ENCODE assay signal across 15 cellular contexts in the genomic region with DNA sequence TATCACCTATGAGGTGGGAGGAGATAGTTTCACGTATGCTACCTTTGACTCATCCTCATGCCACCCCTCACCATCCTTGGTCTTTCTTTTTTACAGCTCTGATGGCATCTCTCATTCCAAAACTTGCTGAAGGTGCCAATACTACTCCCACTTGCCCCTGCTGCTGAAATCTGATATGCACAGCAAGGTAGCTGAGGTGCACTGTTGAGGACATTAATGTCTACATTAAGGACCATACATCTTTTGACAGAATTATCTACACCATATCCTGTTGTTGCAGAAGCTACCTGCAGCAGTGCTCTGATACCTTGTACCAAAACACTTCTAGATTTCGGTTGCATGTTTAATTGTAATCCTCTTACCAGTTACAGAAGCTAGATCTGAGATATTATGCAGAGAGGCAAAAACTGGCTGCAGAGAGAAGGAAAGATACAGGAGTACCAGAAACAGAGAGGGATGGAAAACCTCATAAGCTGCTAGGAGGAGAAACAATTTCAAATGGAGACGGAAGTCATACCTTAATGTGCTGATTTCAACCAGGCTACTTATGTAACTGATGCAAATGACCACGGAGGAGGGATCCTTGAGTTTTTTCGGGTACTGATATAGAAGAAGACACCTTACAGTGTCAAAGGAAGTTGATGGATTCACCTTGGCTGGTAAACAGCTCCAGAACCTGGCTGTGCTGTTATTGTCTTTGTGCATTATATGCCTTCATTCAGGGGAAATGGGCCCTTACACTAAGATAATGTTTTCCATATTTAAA. TPM values are rescaled to one million over a fixed set of nuclear protein-coding genes. Genes with fewer than 3 reads are reported as not detected.
DNase-seq lines count a peak whose midpoint lies in the region; ATAC-seq and TF ChIP-seq lines count a peak whose summit lies in the region.
"Had no signal": no experiment of that assay in that cellular context is flagged by ENCODE, and none has a peak within 500 bp of the region (broad histone marks: within the 10 kb centered on the region; RNA-seq: fewer than 3 reads in every experiment).

No MANE protein-coding gene starts in this region.

- CTCF ChIA-PET in activated CD8-positive, alpha-beta memory T cell treated with anti-CD3 and anti-CD28 coated beads, Interleukin-2, amount 10 ng/mL, durations not matched to agents 7 days and 5 days (lab: Charles Lee): interaction anchor here (1.0 to 7.2 kb wide), 10 partner anchors 9 to 96 kb away, joined by 3 to 100 read pairs (median 4); a partner anchor contains a TSS
- CTCF ChIA-PET in OCI-LY7 (lab: Charles Lee; ENCODE audit: unreplicated experiment): interaction anchor here (0.6 to 3.5 kb wide), 7 partner anchors 9 to 63 kb away, joined by 3 to 22 read pairs (median 4); no protein-coding TSS in a partner anchor

- BruUV-seq in OCI-LY7 (replicated peaks; lab: Mats Ljungman, UMichigan): no TSS peak

- H3K4me2 ChIP-seq in OCI-LY7 (ENCODE audit: low read length): peak overlapping the region; percentile 93

- no peaks in the 10 kb centered on the region; the same call in 1 of the 2 replicates for H3K36me3 ChIP-seq in OCI-LY7 (ENCODE audit: insufficient read depth, low read length)
- H3K36me3 ChIP-seq: tibial nerve had no signal

- peaks cover 5% of the 10 kb centered on the region; the same call in 1 of the 2 replicates for H3K9me3 ChIP-seq in OCI-LY7 (ENCODE audit: low read length)
- H3K9me3 ChIP-seq: tibial nerve had no signal

- peak overlapping the region; percentile 74 for H3K4me3 Mint-ChIP-seq in activated CD8-positive, alpha-beta memory T cell treated with anti-CD3 and anti-CD28 coated beads, Interleukin-2, amount 10 ng/mL, durations not matched to agents 7 days and 5 days
- peak overlapping the region; percentile 82 for H3K4me3 Mint-ChIP-seq in activated naive CD8-positive, alpha-beta T cell treated with anti-CD3 and anti-CD28 coated beads, Interleukin-2, amount 50 U/mL, for 24 hours
- peak overlapping the region; percentile 27 for H3K4me3 Mint-ChIP-seq in stimulated activated memory B cell treated with anti-CD40 and anti-IgM and Interleukin-4, amounts not matched to agents 10 μg/mL and 1 μg/mL and 100 μg/mL, for 72 hours

- peak overlapping the region; percentile 72 for H2AFZ ChIP-seq in OCI-LY7 (ENCODE audit: low read length)

- H3K4me1 ChIP-seq in OCI-LY7 (ENCODE audit: insufficient read depth, low read length, poor library complexity, severe bottlenecking): peaks cover 74% of the 10 kb centered on the region

- no peaks in the 10 kb centered on the region; the same call in 1 of the 2 replicates for H3K79me2 ChIP-seq in OCI-LY7 (ENCODE audit: insufficient read depth, low read depth, low read length)

- no peaks in the 10 kb centered on the region for H4K20me1 ChIP-seq in OCI-LY7 (ENCODE audit: insufficient read depth, low read length)

- TF ChIP-seq CTCF in OCI-LY7 (conservative IDR thresholded peaks at IDR 0.05; ENCODE audit: low read length) (peak; percentile 36; the same call in 1 of the 2 replicates), GM13976 (IDR thresholded peaks at IDR 0.05; ENCODE audit: borderline replicate concordance, control extremely low read depth, extremely low read depth, insufficient read depth, missing control alignments) (no peak)

- ATAC-seq in activated CD8-positive, alpha-beta memory T cell treated with anti-CD3 and anti-CD28 coated beads, Interleukin-2, amount 10 ng/mL, durations not matched to agents 7 days and 5 days: no peak
- peak; percentile 20 for ATAC-seq in activated naive CD8-positive, alpha-beta T cell treated with anti-CD3 and anti-CD28 coated beads, Interleukin-2, amount 50 U/mL, for 24 hours
- no peak for ATAC-seq in stimulated activated memory B cell treated with anti-CD40 and anti-IgM and Interleukin-4, amounts not matched to agents 10 μg/mL and 1 μg/mL and 100 μg/mL, for 72 hours
- ATAC-seq in HG03280 (IDR thresholded peaks at IDR 0.05; ENCODE audit: unreplicated experiment) (no peak), HG02885 (IDR thresholded peaks at IDR 0.05; ENCODE audit: poor library complexity, unreplicated experiment) (no peak)

- H3K27me3 Mint-ChIP-seq in activated CD8-positive, alpha-beta memory T cell treated with anti-CD3 and anti-CD28 coated beads, Interleukin-2, amount 10 ng/mL, durations not matched to agents 7 days and 5 days: no peaks in the 10 kb centered on the region
- no peaks in the 10 kb centered on the region for H3K27me3 Mint-ChIP-seq in activated naive CD8-positive, alpha-beta T cell treated with anti-CD3 and anti-CD28 coated beads, Interleukin-2, amount 50 U/mL, for 24 hours
- no peaks in the 10 kb centered on the region for H3K27me3 Mint-ChIP-seq in stimulated activated memory B cell treated with anti-CD40 and anti-IgM and Interleukin-4, amounts not matched to agents 10 μg/mL and 1 μg/mL and 100 μg/mL, for 72 hours

- H3K27ac ChIP-seq in OCI-LY7 (ENCODE audit: low read depth, low read length, poor library complexity, severe bottlenecking): peak overlapping the region; percentile 98
- H3K27ac ChIP-seq: RWPE1 had no signal

- H3K9me2 ChIP-seq in OCI-LY7 (ENCODE audit: insufficient read depth, low read length): no peaks in the 10 kb centered on the region

- no peak for DNase-seq in activated CD8-positive, alpha-beta memory T cell treated with anti-CD3 and anti-CD28 coated beads, Interleukin-2, amount 10 ng/mL, durations not matched to agents 7 days and 5 days
- no peak for DNase-seq in activated CD8-positive, alpha-beta memory T cell treated with anti-CD3 and anti-CD28 coated beads for 24 hours
- DNase-seq in OCI-LY7 (ENCODE audit: low spot score): peak; percentile 72
- DNase-seq in activated naive CD8-positive, alpha-beta T cell treated with anti-CD3 and anti-CD28 coated beads, Interleukin-2, amount 50 U/mL, for 24 hours: no peak
- DNase-seq in GM13976 (ENCODE audit: low spot score): no peak
- DNase-seq: effector CD8-positive, alpha-beta T cell; IMR-90; NCI-H146; NCI-H526 had no signal

- intact Hi-C loops in OCI-LY7 (cut with micrococcal nuclease; ENCODE audit: unreplicated experiment): loop anchor here (5.0 to 10.0 kb wide), 3 partner anchors 462 to 845 kb away; a partner anchor contains a TSS

- in situ Hi-C loops in GM13976 (cut with MboI; ENCODE audit: low sequenced_read_pairs, unreplicated experiment): no loop called here

- H3K4me1 Mint-ChIP-seq in activated CD8-positive, alpha-beta memory T cell treated with anti-CD3 and anti-CD28 coated beads, Interleukin-2, amount 10 ng/mL, durations not matched to agents 7 days and 5 days: peaks cover 85% of the 10 kb centered on the region
- peaks cover 95% of the 10 kb centered on the region for H3K4me1 Mint-ChIP-seq in activated naive CD8-positive, alpha-beta T cell treated with anti-CD3 and anti-CD28 coated beads, Interleukin-2, amount 50 U/mL, for 24 hours
- peaks cover 60% of the 10 kb centered on the region for H3K4me1 Mint-ChIP-seq in stimulated activated memory B cell treated with anti-CD40 and anti-IgM and Interleukin-4, amounts not matched to agents 10 μg/mL and 1 μg/mL and 100 μg/mL, for 72 hours

- POLR2A ChIA-PET in OCI-LY7 (lab: Charles Lee): interaction anchor here (0.9 to 7.4 kb wide), 23 partner anchors 11 to 1360 kb away, joined by 3 to 410 read pairs (median 19); a partner anchor contains a TSS

- H3K4me3 ChIP-seq in OCI-LY7 (ENCODE audit: low read depth, low read length, poor library complexity, severe bottlenecking): peak overlapping the region; percentile 65
- H3K4me3 ChIP-seq: lung, tibial nerve had no signal

- H3K9me3 Mint-ChIP-seq in activated CD8-positive, alpha-beta memory T cell treated with anti-CD3 and anti-CD28 coated beads, Interleukin-2, amount 10 ng/mL, durations not matched to agents 7 days and 5 days (ENCODE audit: low read depth): no peaks in the 10 kb centered on the region
- H3K9me3 Mint-ChIP-seq in activated naive CD8-positive, alpha-beta T cell treated with anti-CD3 and anti-CD28 coated beads, Interleukin-2, amount 50 U/mL, for 24 hours: no peaks in the 10 kb centered on the region
- H3K9me3 Mint-ChIP-seq in stimulated activated memory B cell treated with anti-CD40 and anti-IgM and Interleukin-4, amounts not matched to agents 10 μg/mL and 1 μg/mL and 100 μg/mL, for 72 hours: no peaks in the 10 kb centered on the region

- H3K27ac Mint-ChIP-seq in activated CD8-positive, alpha-beta memory T cell treated with anti-CD3 and anti-CD28 coated beads, Interleukin-2, amount 10 ng/mL, durations not matched to agents 7 days and 5 days: peak overlapping the region; percentile 98
- H3K27ac Mint-ChIP-seq in activated naive CD8-positive, alpha-beta T cell treated with anti-CD3 and anti-CD28 coated beads, Interleukin-2, amount 50 U/mL, for 24 hours: peak overlapping the region; percentile 98
- peak overlapping the region; percentile 90 for H3K27ac Mint-ChIP-seq in stimulated activated memory B cell treated with anti-CD40 and anti-IgM and Interleukin-4, amounts not matched to agents 10 μg/mL and 1 μg/mL and 100 μg/mL, for 72 hours

- H3K36me3 Mint-ChIP-seq in activated CD8-positive, alpha-beta memory T cell treated with anti-CD3 and anti-CD28 coated beads, Interleukin-2, amount 10 ng/mL, durations not matched to agents 7 days and 5 days: peaks cover 2% of the 10 kb centered on the region
- H3K36me3 Mint-ChIP-seq in activated naive CD8-positive, alpha-beta T cell treated with anti-CD3 and anti-CD28 coated beads, Interleukin-2, amount 50 U/mL, for 24 hours (ENCODE audit: low read depth): no peaks in the 10 kb centered on the region
- H3K36me3 Mint-ChIP-seq in stimulated activated memory B cell treated with anti-CD40 and anti-IgM and Interleukin-4, amounts not matched to agents 10 μg/mL and 1 μg/mL and 100 μg/mL, for 72 hours: no peaks in the 10 kb centered on the region

RNA-seq across cellular contexts. Expression of a gene that starts 19.3 kb away (rescaled TPM):
- 100 to 1,000 TPM; 556 to 674 TPM for total RNA-seq in activated CD8-positive, alpha-beta memory T cell treated with anti-CD3 and anti-CD28 coated beads, Interleukin-2, amount 10 ng/mL, durations not matched to agents 7 days and 5 days
- total RNA-seq in OCI-LY7 (2014; rRNA removed; shearing (Covaris generic)): 161 and 177 TPM in 2 replicates
- total RNA-seq in OCI-LY7 (2022): 241 and 264 TPM in 2 replicates
- total RNA-seq: IMR-90 had no signal

Comparison
In these comparisons a context has a peak if more than half of its experiments do, and no peak if none do; other contexts are left out.
1. H3K4me3 Mint-ChIP-seq: peak in every context shown above with its lines; median percentile 82 in activated naive CD8-positive, alpha-beta T cell treated with anti-CD3 and anti-CD28 coated beads, Interleukin-2, amount 50 U/mL, for 24 hours; 74 in activated CD8-positive, alpha-beta memory T cell treated with anti-CD3 and anti-CD28 coated beads, Interleukin-2, amount 10 ng/mL, durations not matched to agents 7 days and 5 days; 27 in stimulated activated memory B cell treated with anti-CD40 and anti-IgM and Interleukin-4, amounts not matched to agents 10 μg/mL and 1 μg/mL and 100 μg/mL, for 72 hours.